Comparison of ENCODE assay signal across 10 cellular contexts in the genomic region with DNA sequence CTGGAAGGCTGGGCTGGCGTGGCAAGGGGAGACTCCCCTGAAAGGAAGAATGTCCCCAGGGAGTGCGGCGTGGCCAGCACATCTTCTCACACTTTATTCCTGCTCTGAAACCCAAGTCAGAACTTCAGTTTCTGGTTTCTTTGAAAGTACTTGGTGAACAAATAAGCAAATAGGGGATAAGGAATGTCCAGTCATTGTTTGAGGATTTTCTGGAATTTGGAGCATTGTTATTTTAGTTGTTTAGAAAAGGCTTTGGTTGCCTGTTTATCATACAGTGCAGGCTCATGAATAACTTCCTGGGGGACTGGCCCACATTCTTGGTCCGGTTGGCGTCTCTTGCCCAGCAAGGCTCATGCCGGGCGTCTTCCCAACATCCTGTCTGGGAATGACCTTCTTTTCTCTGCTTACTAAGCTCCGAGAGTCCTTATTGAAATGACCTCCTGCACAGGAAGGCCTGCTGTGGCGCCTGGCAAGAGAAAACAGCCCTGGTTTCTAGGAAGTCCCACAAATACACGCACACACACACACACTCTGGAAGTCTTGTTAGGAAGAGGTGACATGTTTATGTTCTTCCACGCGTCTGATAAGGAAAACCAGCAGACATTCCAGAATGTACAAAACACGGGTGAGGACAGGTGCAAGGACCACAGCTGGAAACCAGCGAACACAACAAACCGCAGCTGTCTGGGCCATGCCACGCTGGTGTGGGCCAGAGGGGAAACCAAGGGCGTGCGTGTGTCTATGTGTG.
A peak's percentile ranks its signal among the peaks of the same experiment; 100 is the strongest.
DNase-seq lines count a peak whose midpoint lies in the region; ATAC-seq and TF ChIP-seq lines count a peak whose summit lies in the region.
"Had no signal": no experiment of that assay in that cellular context is flagged by ENCODE, and none has a peak within 500 bp of the region (broad histone marks: within the 10 kb centered on the region; RNA-seq: fewer than 3 reads in every experiment).

No MANE protein-coding gene starts in this region.

- peak overlapping the region; percentile 97 for H3K27ac Mint-ChIP-seq in WTC11
- H3K27ac Mint-ChIP-seq in stimulated activated naive B cell treated with anti-CD40 and anti-IgM and Interleukin-4, amounts not matched to agents 10 μg/mL and 1 μg/mL and 100 μg/mL, for 72 hours, result no peak overlapping the region

- ATAC-seq in WTC11 (peak; percentile 69), heart left ventricle (peak; percentile 26 to 81 (median 76)), psoas muscle (peak; percentile 19 to 61 (median 48))
- no peak for ATAC-seq in stimulated activated naive B cell treated with anti-CD40 and anti-IgM and Interleukin-4, amounts not matched to agents 10 μg/mL and 1 μg/mL and 100 μg/mL, for 72 hours (replicated peaks)

- H3K27ac ChIP-seq in heart left ventricle (peak overlapping the region in 10 of 12 donors; percentile 8 to 74 (median 48)), psoas muscle (peak overlapping the region; percentile 64)

- H3K27me3 ChIP-seq in heart left ventricle (no peaks in the 10 kb centered on the region), psoas muscle (ENCODE audit: insufficient read depth in 3 of 3, low read length in 2 of 3) (peaks cover 0 to 23% (median 1%) of the 10 kb centered on the region in 3 donors)

- H3K9me3 ChIP-seq in heart left ventricle (no peaks in the 10 kb centered on the region), psoas muscle (no peaks in the 10 kb centered on the region)

- no peak for TF ChIP-seq POLR2A in heart left ventricle (IDR thresholded peaks at IDR 0.05)

- H3K4me3 Mint-ChIP-seq in WTC11, result no peak overlapping the region
- H3K4me3 Mint-ChIP-seq in stimulated activated naive B cell treated with anti-CD40 and anti-IgM and Interleukin-4, amounts not matched to agents 10 μg/mL and 1 μg/mL and 100 μg/mL, for 72 hours, result no peak overlapping the region

- H3K4me1 ChIP-seq in heart left ventricle (peaks cover 0 to 51% (median 37%) of the 10 kb centered on the region in 12 donors), psoas muscle (peaks cover 22% of the 10 kb centered on the region)

- CTCF ChIA-PET in WTC11 (lab: Charles Lee), result interaction anchor here (1.1 kb wide), 1 partner anchor 14 kb away, joined by 3 read pairs; no protein-coding TSS in a partner anchor
- CTCF ChIA-PET in HEK293T (lab: Yijun Ruan, JAX), result no interaction called here

- DNase-seq in ELR (ENCODE audit: low read depth), result peak; percentile 98
- no peak for DNase-seq in WTC11 (ENCODE audit: low spot score)
- DNase-seq in heart left ventricle, result peak; percentile 40 to 75 (median 59)
- peak in 1 of 2 donors; percentile 37 for DNase-seq in psoas muscle
- no peak for DNase-seq in stimulated activated naive B cell treated with anti-CD40 and anti-IgM and Interleukin-4, amounts not matched to agents 10 μg/mL and 1 μg/mL and 100 μg/mL, for 72 hours
- no peak for DNase-seq in HEK293T (ENCODE audit: extremely low spot score)
- no peak for DNase-seq in HuH-7.5 (ENCODE audit: low spot score)
- DNase-seq in NCI-H1694 (lab: John Stamatoyannopoulos, UW), result no peak
- DNase-seq: activated CD4-positive, alpha-beta T cell treated with anti-CD3 and anti-CD28 coated beads, Interleukin-2, amount 50 U/mL, for 48 hours; NCI-H2227 treated with DMSO at 0.1 percent for 48 hours had no signal

- intact Hi-C loops in heart left ventricle (cut with DNase I), result loop anchor here in 5 of 10 donors (5.0 to 10.0 kb wide), 2 partner anchors 43 to 985 kb away; no protein-coding TSS in a partner anchor
- intact Hi-C loops in psoas muscle (cut with DNase I), result no loop called here

- WGBS in heart left ventricle, 4 donors, result 47 to 58% (median 52%) methylated on average over 18 of the region's 18 CpGs
- WGBS in psoas muscle, 3 donors, result 21 to 43% (median 30%) methylated on average over 18 of the region's 18 CpGs

- no peaks in the 10 kb centered on the region for H3K9me3 Mint-ChIP-seq in WTC11
- H3K9me3 Mint-ChIP-seq in stimulated activated naive B cell treated with anti-CD40 and anti-IgM and Interleukin-4, amounts not matched to agents 10 μg/mL and 1 μg/mL and 100 μg/mL, for 72 hours, result no peaks in the 10 kb centered on the region

- H3K36me3 ChIP-seq in heart left ventricle (no peaks in the 10 kb centered on the region), psoas muscle (ENCODE audit: insufficient read depth in 1 of 2, low read depth in 1 of 2) (no peaks in the 10 kb centered on the region)

- no peaks in the 10 kb centered on the region for H3K36me3 Mint-ChIP-seq in WTC11
- H3K36me3 Mint-ChIP-seq in stimulated activated naive B cell treated with anti-CD40 and anti-IgM and Interleukin-4, amounts not matched to agents 10 μg/mL and 1 μg/mL and 100 μg/mL, for 72 hours, result no peaks in the 10 kb centered on the region

- H3K4me3 ChIP-seq in heart left ventricle (no peak overlapping the region), psoas muscle (no peak overlapping the region)

- H3K4me1 Mint-ChIP-seq in WTC11, result peaks cover 29% of the 10 kb centered on the region
- H3K4me1 Mint-ChIP-seq in stimulated activated naive B cell treated with anti-CD40 and anti-IgM and Interleukin-4, amounts not matched to agents 10 μg/mL and 1 μg/mL and 100 μg/mL, for 72 hours, result no peaks in the 10 kb centered on the region

- TF ChIP-seq CTCF in WTC11 (IDR thresholded peaks at IDR 0.05), result no peak
- no peak for TF ChIP-seq CTCF in heart left ventricle (IDR thresholded peaks at IDR 0.05)
- no peak for TF ChIP-seq CTCF in psoas muscle (IDR thresholded peaks at IDR 0.05)

- POLR2A ChIA-PET in WTC11 (lab: Charles Lee) (no interaction called here), HEK293T (lab: Yijun Ruan, JAX) (no interaction called here)

- no peaks in the 10 kb centered on the region for H3K27me3 Mint-ChIP-seq in WTC11 (ENCODE audit: low read depth)
- peaks cover 0 to 13% of the 10 kb centered on the region in 2 donors for H3K27me3 Mint-ChIP-seq in stimulated activated naive B cell treated with anti-CD40 and anti-IgM and Interleukin-4, amounts not matched to agents 10 μg/mL and 1 μg/mL and 100 μg/mL, for 72 hours

TF ChIP-seq in WTC11, 78 proteins besides CTCF, POLR2A, EP300 and RAD21 (continues in another document):
- TF ChIP-seq MAX (CRISPR knock-in tag; IDR thresholded peaks at IDR 0.05), result no peak
- TF ChIP-seq, protein P1, sequence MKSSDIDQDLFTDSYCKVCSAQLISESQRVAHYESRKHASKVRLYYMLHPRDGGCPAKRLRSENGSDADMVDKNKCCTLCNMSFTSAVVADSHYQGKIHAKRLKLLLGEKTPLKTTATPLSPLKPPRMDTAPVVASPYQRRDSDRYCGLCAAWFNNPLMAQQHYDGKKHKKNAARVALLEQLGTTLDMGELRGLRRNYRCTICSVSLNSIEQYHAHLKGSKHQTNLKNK (CRISPR knock-in tag; IDR thresholded peaks at IDR 0.05), result no peak
- TF ChIP-seq TP53 (CRISPR knock-in tag; IDR thresholded peaks at IDR 0.05), result no peak
- no peak for TF ChIP-seq ZNF138 (CRISPR knock-in tag; conservative IDR thresholded peaks at IDR 0.05)
- TF ChIP-seq NFYB (CRISPR knock-in tag; conservative IDR thresholded peaks at IDR 0.05; ENCODE audit: low read depth), result no peak
- TF ChIP-seq, protein P2, sequence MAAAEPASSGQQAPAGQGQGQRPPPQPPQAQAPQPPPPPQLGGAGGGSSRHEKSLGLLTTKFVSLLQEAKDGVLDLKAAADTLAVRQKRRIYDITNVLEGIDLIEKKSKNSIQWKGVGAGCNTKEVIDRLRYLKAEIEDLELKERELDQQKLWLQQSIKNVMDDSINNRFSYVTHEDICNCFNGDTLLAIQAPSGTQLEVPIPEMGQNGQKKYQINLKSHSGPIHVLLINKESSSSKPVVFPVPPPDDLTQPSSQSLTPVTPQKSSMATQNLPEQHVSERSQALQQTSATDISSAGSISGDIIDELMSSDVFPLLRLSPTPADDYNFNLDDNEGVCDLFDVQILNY (CRISPR knock-in tag; IDR thresholded peaks at IDR 0.05), result no peak

TF ChIP-seq in HEK293T, 16 proteins besides CTCF, POLR2A, EP300 and RAD21:
- no peak for TF ChIP-seq L3MBTL2 (conservative IDR thresholded peaks at IDR 0.05)
- TF ChIP-seq SP1 (IDR thresholded peaks at IDR 0.05), result no peak
- TF ChIP-seq BHLHE40 (IDR thresholded peaks at IDR 0.05; ENCODE audit: borderline replicate concordance), result no peak
- TF ChIP-seq NFRKB (IDR thresholded peaks at IDR 0.05), result no peak
- TF ChIP-seq ELF4 (IDR thresholded peaks at IDR 0.05), result no peak
- TF ChIP-seq, protein P3, sequence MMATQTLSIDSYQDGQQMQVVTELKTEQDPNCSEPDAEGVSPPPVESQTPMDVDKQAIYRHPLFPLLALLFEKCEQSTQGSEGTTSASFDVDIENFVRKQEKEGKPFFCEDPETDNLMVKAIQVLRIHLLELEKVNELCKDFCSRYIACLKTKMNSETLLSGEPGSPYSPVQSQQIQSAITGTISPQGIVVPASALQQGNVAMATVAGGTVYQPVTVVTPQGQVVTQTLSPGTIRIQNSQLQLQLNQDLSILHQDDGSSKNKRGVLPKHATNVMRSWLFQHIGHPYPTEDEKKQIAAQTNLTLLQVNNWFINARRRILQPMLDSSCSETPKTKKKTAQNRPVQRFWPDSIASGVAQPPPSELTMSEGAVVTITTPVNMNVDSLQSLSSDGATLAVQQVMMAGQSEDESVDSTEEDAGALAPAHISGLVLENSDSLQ (IDR thresholded peaks at IDR 0.05), result no peak
- TF ChIP-seq LEF1 (IDR thresholded peaks at IDR 0.05; ENCODE audit: borderline replicate concordance), result no peak
- no peak for TF ChIP-seq ZNF384 (IDR thresholded peaks at IDR 0.05)
- no peak for TF ChIP-seq HDGF (IDR thresholded peaks at IDR 0.05; ENCODE audit: borderline replicate concordance)
- TF ChIP-seq FOXK2 (IDR thresholded peaks at IDR 0.05), result no peak
- no peak for TF ChIP-seq SUZ12 (IDR thresholded peaks at IDR 0.05)
- no peak for TF ChIP-seq TARDBP (IDR thresholded peaks at IDR 0.05)
- no peak for TF ChIP-seq FOXA1 (IDR thresholded peaks at IDR 0.05)
- TF ChIP-seq ARNT (IDR thresholded peaks at IDR 0.05), result no peak
- no peak for TF ChIP-seq FOXM1 (IDR thresholded peaks at IDR 0.05; ENCODE audit: borderline replicate concordance)

Comparison
In these comparisons a context has a peak if more than half of its experiments do, and no peak if none do; other contexts are left out.
1. DNase-seq: peak in ELR (single experiment) and heart left ventricle (5 of 5); none in WTC11 (single experiment), stimulated activated naive B cell treated with anti-CD40 and anti-IgM and Interleukin-4, amounts not matched to agents 10 μg/mL and 1 μg/mL and 100 μg/mL, for 72 hours (single experiment), HEK293T (single experiment), HuH-7.5 (single experiment) and NCI-H1694 (single experiment).
2. ATAC-seq: peak in WTC11 (single experiment), heart left ventricle (4 of 4) and psoas muscle (4 of 4); none in stimulated activated naive B cell treated with anti-CD40 and anti-IgM and Interleukin-4, amounts not matched to agents 10 μg/mL and 1 μg/mL and 100 μg/mL, for 72 hours (0 of 2).